ENCODE assay signal across 1 cellular context in the genomic region with DNA sequence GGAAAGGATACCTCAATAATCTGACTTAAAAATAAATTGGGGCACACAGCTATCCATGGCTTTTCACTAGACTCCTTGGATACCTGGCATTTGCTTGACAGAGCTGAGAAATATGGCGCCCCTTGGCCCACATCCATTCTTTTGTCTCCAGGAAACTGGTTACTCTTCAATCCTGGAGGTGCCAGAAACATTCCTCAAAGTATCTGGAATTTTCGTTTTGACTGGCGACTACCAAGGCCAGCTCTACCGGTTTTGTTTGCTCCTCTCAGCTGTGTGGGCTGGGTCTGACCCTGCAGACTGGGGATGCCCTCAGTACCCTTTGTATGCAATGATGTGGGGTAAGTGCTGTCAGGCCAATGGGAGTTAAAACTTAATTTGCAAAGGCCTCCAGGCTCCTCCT.
TF ChIP-seq lines count a peak whose summit lies in the region.

No MANE protein-coding gene starts in this region.

TF ChIP-seq in GM23338, 12 proteins besides CTCF, POLR2A, EP300 and RAD21 (continued from another document):
- no peak for TF ChIP-seq ZNF462 (CRISPR knock-in tag; IDR thresholded peaks at IDR 0.05)
- no peak for TF ChIP-seq CREB1 (CRISPR knock-in tag; IDR thresholded peaks at IDR 0.05; ENCODE audit: low read depth)
- TF ChIP-seq ZNF331 (CRISPR knock-in tag; IDR thresholded peaks at IDR 0.05; ENCODE audit: low read depth), result no peak
- TF ChIP-seq ETS1 (IDR thresholded peaks at IDR 0.05), result no peak
- TF ChIP-seq, protein P1, sequence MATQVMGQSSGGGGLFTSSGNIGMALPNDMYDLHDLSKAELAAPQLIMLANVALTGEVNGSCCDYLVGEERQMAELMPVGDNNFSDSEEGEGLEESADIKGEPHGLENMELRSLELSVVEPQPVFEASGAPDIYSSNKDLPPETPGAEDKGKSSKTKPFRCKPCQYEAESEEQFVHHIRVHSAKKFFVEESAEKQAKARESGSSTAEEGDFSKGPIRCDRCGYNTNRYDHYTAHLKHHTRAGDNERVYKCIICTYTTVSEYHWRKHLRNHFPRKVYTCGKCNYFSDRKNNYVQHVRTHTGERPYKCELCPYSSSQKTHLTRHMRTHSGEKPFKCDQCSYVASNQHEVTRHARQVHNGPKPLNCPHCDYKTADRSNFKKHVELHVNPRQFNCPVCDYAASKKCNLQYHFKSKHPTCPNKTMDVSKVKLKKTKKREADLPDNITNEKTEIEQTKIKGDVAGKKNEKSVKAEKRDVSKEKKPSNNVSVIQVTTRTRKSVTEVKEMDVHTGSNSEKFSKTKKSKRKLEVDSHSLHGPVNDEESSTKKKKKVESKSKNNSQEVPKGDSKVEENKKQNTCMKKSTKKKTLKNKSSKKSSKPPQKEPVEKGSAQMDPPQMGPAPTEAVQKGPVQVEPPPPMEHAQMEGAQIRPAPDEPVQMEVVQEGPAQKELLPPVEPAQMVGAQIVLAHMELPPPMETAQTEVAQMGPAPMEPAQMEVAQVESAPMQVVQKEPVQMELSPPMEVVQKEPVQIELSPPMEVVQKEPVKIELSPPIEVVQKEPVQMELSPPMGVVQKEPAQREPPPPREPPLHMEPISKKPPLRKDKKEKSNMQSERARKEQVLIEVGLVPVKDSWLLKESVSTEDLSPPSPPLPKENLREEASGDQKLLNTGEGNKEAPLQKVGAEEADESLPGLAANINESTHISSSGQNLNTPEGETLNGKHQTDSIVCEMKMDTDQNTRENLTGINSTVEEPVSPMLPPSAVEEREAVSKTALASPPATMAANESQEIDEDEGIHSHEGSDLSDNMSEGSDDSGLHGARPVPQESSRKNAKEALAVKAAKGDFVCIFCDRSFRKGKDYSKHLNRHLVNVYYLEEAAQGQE (IDR thresholded peaks at IDR 0.05; ENCODE audit: unreplicated experiment), result no peak
- TF ChIP-seq JUNB (IDR thresholded peaks at IDR 0.05; ENCODE audit: unreplicated experiment), result no peak
- no peak for TF ChIP-seq EZH2phosphoT487 (IDR thresholded peaks at IDR 0.05; ENCODE audit: unreplicated experiment)
- TF ChIP-seq POLR2AphosphoS5 (IDR thresholded peaks at IDR 0.05; ENCODE audit: low read depth), result no peak
- TF ChIP-seq STAT1 (IDR thresholded peaks at IDR 0.05; ENCODE audit: unreplicated experiment), result no peak
- TF ChIP-seq ZNF114 (CRISPR knock-in tag; IDR thresholded peaks at IDR 0.05), result no peak
